20 cellular contexts compared by ENCODE assay signal in genomic region chr17:5210853-5211252, GRCh38. TPM values are rescaled to one million over a fixed set of nuclear protein-coding genes. Genes with fewer than 3 reads are reported as not detected.
DNase-seq lines count a peak whose midpoint lies in the region; ATAC-seq and TF ChIP-seq lines count a peak whose summit lies in the region.
"Had no signal": no experiment of that assay in that cellular context is flagged by ENCODE, and none has a peak within 500 bp of the region (broad histone marks: within the 10 kb centered on the region; RNA-seq: fewer than 3 reads in every experiment).

No MANE protein-coding gene starts in this region.

- intact Hi-C loops in CD14-positive monocyte (cut with micrococcal nuclease) = no loop called here

- no peak for TF ChIP-seq CTCF in CD14-positive monocyte (IDR thresholded peaks at IDR 0.05)
- TF ChIP-seq CTCF in H9 (conservative IDR thresholded peaks at IDR 0.05) = no peak
- TF ChIP-seq CTCF in MM.1S (IDR thresholded peaks at IDR 0.05; ENCODE audit: low read length) = no peak

- H3K4me3 Mint-ChIP-seq in CD14-positive monocyte = peak overlapping the region in 1 of 2 donors; percentile 64
- H3K4me3 Mint-ChIP-seq in T-cell = no peak overlapping the region
- H3K4me3 Mint-ChIP-seq in naive thymus-derived CD8-positive, alpha-beta T cell = peak overlapping the region in 9 of 10 donors; percentile 4 to 67 (median 45)
- no peak overlapping the region for H3K4me3 Mint-ChIP-seq in H9
- no peak overlapping the region for H3K4me3 Mint-ChIP-seq in activated CD4-positive, alpha-beta T cell treated with anti-CD3 and anti-CD28 coated beads, Interleukin-2, amount 10 ng/mL, durations not matched to agents 7 days and 5 days
- H3K4me3 Mint-ChIP-seq: activated naive CD4-positive, alpha-beta T cell treated with anti-CD3 and anti-CD28 coated beads for 36 hours had no signal

- no peak overlapping the region for H4K5ac ChIP-seq in H9 (ENCODE audit: insufficient read length, low read depth, low read length)

- H2BK20ac ChIP-seq in H9 (ENCODE audit: low read depth, low read length, poor library complexity, severe bottlenecking) = no peak overlapping the region

- H2AK5ac ChIP-seq in H9 (ENCODE audit: insufficient read length, low read length) = no peak overlapping the region

- H2BK5ac ChIP-seq in H9 (ENCODE audit: insufficient read length, low read length) = no peak overlapping the region

- no peak overlapping the region for H3K4me2 ChIP-seq in H9 (ENCODE audit: insufficient read depth, insufficient read length, low read length)
- H3K4me2 ChIP-seq in MM.1S (ENCODE audit: low read depth, low read length) = no peak overlapping the region
- H3K4me2 ChIP-seq: hepatocyte had no signal

- H3K79me2 ChIP-seq in H9 (ENCODE audit: insufficient read depth, low read length) (no peaks in the 10 kb centered on the region), MM.1S (ENCODE audit: low read length) (no peaks in the 10 kb centered on the region)
- H3K79me2 ChIP-seq: hepatocyte had no signal

- H3K4ac ChIP-seq in H9 (ENCODE audit: low read depth, low read length) = no peak overlapping the region

- WGBS in H9 (ENCODE audit: extremely low coverage, insufficient read length, low lambda C conversion rate) = no CpG with 5 or more reads among the region's 5 CpGs

- no peaks in the 10 kb centered on the region for H3F3A ChIP-seq in MM.1S (ENCODE audit: insufficient read depth, low read length)

- H3K14ac ChIP-seq in H9 (ENCODE audit: insufficient read depth, low read length) = no peak overlapping the region

- H3K27ac ChIP-seq in H9 (ENCODE audit: insufficient read length, low read depth, low read length) (no peak overlapping the region), MM.1S (ENCODE audit: low read length) (no peak overlapping the region)
- H3K27ac ChIP-seq: brain microvascular endothelial cell, hepatocyte had no signal

- ATAC-seq in GM21619 (IDR thresholded peaks at IDR 0.05; ENCODE audit: unreplicated experiment) (peak; percentile 47), T-cell (replicated peaks in 1 of 4) (no peak), GM18867 (IDR thresholded peaks at IDR 0.05; ENCODE audit: unreplicated experiment) (no peak)
- ATAC-seq in naive thymus-derived CD8-positive, alpha-beta T cell = peak in 1 of 2 donors; percentile 56

- H2BK15ac ChIP-seq in H9 (ENCODE audit: low read depth, low read length) = no peak overlapping the region

- no peaks in the 10 kb centered on the region for H3K36me3 ChIP-seq in MM.1S (replicated peaks; ENCODE audit: insufficient read depth, low read length)
- H3K36me3 ChIP-seq: brain microvascular endothelial cell had no signal

- CTCF ChIA-PET in T-cell (lab: Charles Lee) = no interaction called here
- CTCF ChIA-PET in activated CD4-positive, alpha-beta T cell treated with anti-CD3 and anti-CD28 coated beads, Interleukin-2, amount 10 ng/mL, durations not matched to agents 7 days and 5 days (lab: Charles Lee) = interaction anchor here (1.3 kb wide), 1 partner anchor 16 kb away, joined by 3 read pairs; no protein-coding TSS in a partner anchor

- peaks cover 41% of the 10 kb centered on the region for H3K4me1 Mint-ChIP-seq in CD14-positive monocyte
- peaks cover 5 to 20% (median 6%) of the 10 kb centered on the region in 3 donors for H3K4me1 Mint-ChIP-seq in T-cell
- H3K4me1 Mint-ChIP-seq in naive thymus-derived CD8-positive, alpha-beta T cell = peaks cover 14 to 50% (median 32%) of the 10 kb centered on the region in 4 donors
- H3K4me1 Mint-ChIP-seq in H9 = no peaks in the 10 kb centered on the region
- H3K4me1 Mint-ChIP-seq in activated CD4-positive, alpha-beta T cell treated with anti-CD3 and anti-CD28 coated beads, Interleukin-2, amount 10 ng/mL, durations not matched to agents 7 days and 5 days = peaks cover 2% of the 10 kb centered on the region

- peaks cover 0 to 5% (median 0%) of the 10 kb centered on the region in 3 donors for H3K27me3 Mint-ChIP-seq in CD14-positive monocyte (ENCODE audit: low read depth in 3 of 3)
- no peaks in the 10 kb centered on the region for H3K27me3 Mint-ChIP-seq in T-cell
- no peaks in the 10 kb centered on the region for H3K27me3 Mint-ChIP-seq in naive thymus-derived CD8-positive, alpha-beta T cell
- peaks cover 2% of the 10 kb centered on the region for H3K27me3 Mint-ChIP-seq in H9 (ENCODE audit: low read depth)
- no peaks in the 10 kb centered on the region for H3K27me3 Mint-ChIP-seq in activated CD4-positive, alpha-beta T cell treated with anti-CD3 and anti-CD28 coated beads, Interleukin-2, amount 10 ng/mL, durations not matched to agents 7 days and 5 days

- H3T11ph ChIP-seq in H9 (ENCODE audit: low read length) = no peak overlapping the region

- H4K8ac ChIP-seq in H9 (replicated peaks; ENCODE audit: insufficient read length, low read depth, low read length) = no peak overlapping the region

- no peaks in the 10 kb centered on the region; the same call in 1 of the 2 replicates for H3K27me3 ChIP-seq in H9 (ENCODE audit: insufficient read depth, low read length)
- no peaks in the 10 kb centered on the region for H3K27me3 ChIP-seq in MM.1S (replicated peaks; ENCODE audit: insufficient read depth, low read length)
- H3K27me3 ChIP-seq: brain microvascular endothelial cell, hepatocyte had no signal

- no peaks in the 10 kb centered on the region for H3K23me2 ChIP-seq in H9 (ENCODE audit: insufficient read length, low read depth, low read length, poor library complexity, severe bottlenecking)

- H3K4me1 ChIP-seq in H9 (ENCODE audit: insufficient read depth, low read length) (no peaks in the 10 kb centered on the region), MM.1S (ENCODE audit: low read length) (no peaks in the 10 kb centered on the region)

- H2BK12ac ChIP-seq in H9 (ENCODE audit: insufficient read length, low read depth, low read length) = no peak overlapping the region

- no peak for DNase-seq in CD14-positive monocyte (ENCODE audit: low spot score)
- DNase-seq in T-cell = no peak
- peak in 1 of 10 donors; percentile 16 for DNase-seq in naive thymus-derived CD8-positive, alpha-beta T cell
- no peak for DNase-seq in H9
- DNase-seq in MM.1S = no peak
- no peak for DNase-seq in activated CD4-positive, alpha-beta T cell treated with anti-CD3 and anti-CD28 coated beads, Interleukin-2, amount 10 ng/mL, durations not matched to agents 7 days and 5 days
- DNase-seq: activated naive CD4-positive, alpha-beta T cell treated with anti-CD3 and anti-CD28 coated beads for 36 hours; brain microvascular endothelial cell; DMS 273 treated with DMSO at 0.1 percent for 48 hours; NCI-H1436; NCI-H345; OCI-M1; posterior cingulate gyrus; stimulated activated CD4-positive, alpha-beta T cell treated with anti-CD3 and anti-CD28 coated beads, Interleukin-12 subunit alpha, Interleukin-12 subunit beta, amount 100 ng/mL, for 4 hours; SW 1271 had no signal

- no peak overlapping the region for H3K23ac ChIP-seq in H9 (ENCODE audit: insufficient read length, low read depth, low read length)

- H3K9me2 ChIP-seq in MM.1S (replicated peaks; ENCODE audit: insufficient read depth, low read length) = no peaks in the 10 kb centered on the region

- peak overlapping the region; percentile 40 to 85 (median 60) for H3K27ac Mint-ChIP-seq in CD14-positive monocyte
- peak overlapping the region; percentile 4 to 59 for H3K27ac Mint-ChIP-seq in T-cell
- peak overlapping the region; percentile 60 to 92 (median 86) for H3K27ac Mint-ChIP-seq in naive thymus-derived CD8-positive, alpha-beta T cell
- no peak overlapping the region for H3K27ac Mint-ChIP-seq in H9
- H3K27ac Mint-ChIP-seq in activated CD4-positive, alpha-beta T cell treated with anti-CD3 and anti-CD28 coated beads, Interleukin-2, amount 10 ng/mL, durations not matched to agents 7 days and 5 days = no peak overlapping the region
- H3K27ac Mint-ChIP-seq: activated naive CD4-positive, alpha-beta T cell treated with anti-CD3 and anti-CD28 coated beads for 36 hours had no signal

- H2AFZ ChIP-seq in H9 (ENCODE audit: low read length) = no peak overlapping the region
- no peak overlapping the region for H2AFZ ChIP-seq in MM.1S (ENCODE audit: low read length)
- H2AFZ ChIP-seq: hepatocyte had no signal

- H3K18ac ChIP-seq in H9 (ENCODE audit: insufficient read length, low read depth, low read length) = no peak overlapping the region

- no peaks in the 10 kb centered on the region for H3K79me1 ChIP-seq in H9 (ENCODE audit: insufficient read depth, low read depth, low read length, poor library complexity, severe bottlenecking)

- H3K36me3 Mint-ChIP-seq in CD14-positive monocyte = peaks cover 71% of the 10 kb centered on the region in 2 donors
- peaks cover 35% of the 10 kb centered on the region for H3K36me3 Mint-ChIP-seq in T-cell
- H3K36me3 Mint-ChIP-seq in naive thymus-derived CD8-positive, alpha-beta T cell = peaks cover 0 to 30% (median 12%) of the 10 kb centered on the region in 3 donors
- H3K36me3 Mint-ChIP-seq in H9 (ENCODE audit: insufficient read depth in 1 of 3, low read depth in 3 of 3) = no peaks in the 10 kb centered on the region; a peak in 1 of 7 replicates
- H3K36me3 Mint-ChIP-seq in activated CD4-positive, alpha-beta T cell treated with anti-CD3 and anti-CD28 coated beads, Interleukin-2, amount 10 ng/mL, durations not matched to agents 7 days and 5 days (ENCODE audit: low read depth) = no peaks in the 10 kb centered on the region

- no peak overlapping the region for H3K4me3 ChIP-seq in MM.1S (ENCODE audit: low read length)
- H3K4me3 ChIP-seq: hepatocyte, thoracic aorta had no signal

- no peak overlapping the region for H2BK120ac ChIP-seq in H9 (ENCODE audit: low read depth, low read length, poor library complexity, severe bottlenecking)

- POLR2A ChIA-PET in T-cell (lab: Charles Lee) = no interaction called here
- POLR2A ChIA-PET in naive thymus-derived CD8-positive, alpha-beta T cell (lab: Charles Lee) = interaction anchor here (0.7 to 3.4 kb wide), 8 partner anchors 9 to 71 kb away, joined by 3 to 34 read pairs (median 3); no protein-coding TSS in a partner anchor
- POLR2A ChIA-PET in activated CD4-positive, alpha-beta T cell treated with anti-CD3 and anti-CD28 coated beads, Interleukin-2, amount 10 ng/mL, durations not matched to agents 7 days and 5 days (lab: Charles Lee) = no interaction called here

- H3K9me3 Mint-ChIP-seq in CD14-positive monocyte (no peaks in the 10 kb centered on the region), T-cell (no peaks in the 10 kb centered on the region), H9 (no peaks in the 10 kb centered on the region)
- no peaks in the 10 kb centered on the region for H3K9me3 Mint-ChIP-seq in naive thymus-derived CD8-positive, alpha-beta T cell
- no peaks in the 10 kb centered on the region for H3K9me3 Mint-ChIP-seq in activated CD4-positive, alpha-beta T cell treated with anti-CD3 and anti-CD28 coated beads, Interleukin-2, amount 10 ng/mL, durations not matched to agents 7 days and 5 days
- H3K9me3 Mint-ChIP-seq: activated naive CD4-positive, alpha-beta T cell treated with anti-CD3 and anti-CD28 coated beads for 36 hours had no signal

- H4K91ac ChIP-seq in H9 (ENCODE audit: insufficient read length, low read depth, low read length) = no peak overlapping the region

- H3K9me3 ChIP-seq in H9 (ENCODE audit: control insufficient read depth, low read depth, low read length) = no peaks in the 10 kb centered on the region
- no peaks in the 10 kb centered on the region for H3K9me3 ChIP-seq in MM.1S (replicated peaks; ENCODE audit: insufficient read depth, low read length)
- H3K9me3 ChIP-seq: thoracic aorta had no signal

- no peak overlapping the region for H3K56ac ChIP-seq in H9 (ENCODE audit: insufficient read length, low read depth, low read length)

- H4K20me1 ChIP-seq in H9 (ENCODE audit: control insufficient read depth, insufficient read depth, insufficient read length) = no peaks in the 10 kb centered on the region
- H4K20me1 ChIP-seq in MM.1S (ENCODE audit: insufficient read depth, low read length) = no peaks in the 10 kb centered on the region

- H3K9ac ChIP-seq in H9 (ENCODE audit: extremely low read depth, insufficient read length, low read length) (no peak overlapping the region), MM.1S (ENCODE audit: low read length) (no peak overlapping the region)

RNA-seq across cellular contexts. Expression of gene ZNF594, which starts 19.2 kb away (rescaled TPM):
- under 1 TPM in 1 of 2 donors, not detected in 1; 0.34 TPM for polyA plus RNA-seq in CD14-positive monocyte
- total RNA-seq in T-cell (10 to 100 TPM in 3 of 5 donors, 1 to 10 TPM in 2; 5.5 to 23.4 (median 20.9) TPM), H9 (2021) (11.3 and 12.5 TPM in 2 replicates)
- total RNA-seq in naive thymus-derived CD8-positive, alpha-beta T cell = 10 to 100 TPM; 32.4 to 32.5 TPM
- 1 to 10 TPM; 1.7 to 3.3 (median 3.3) TPM for polyA plus RNA-seq in naive thymus-derived CD8-positive, alpha-beta T cell
- total RNA-seq in activated CD4-positive, alpha-beta T cell treated with anti-CD3 and anti-CD28 coated beads, Interleukin-2, amount 10 ng/mL, durations not matched to agents 7 days and 5 days = 10 to 100 TPM; 11.3 to 11.6 TPM

RNA-seq across cellular contexts. Expression of gene SCIMP, which starts 23.8 kb away (rescaled TPM):
- 100 to 1,000 TPM in 1 of 2 donors, 10 to 100 TPM in 1; 98.4 to 164 TPM for polyA plus RNA-seq in CD14-positive monocyte
- total RNA-seq in T-cell (1 to 10 TPM in 3 of 5 donors, under 1 TPM in 2; 0.61 to 1.8 (median 1.2) TPM), H9 (2021) (not detected in 2 replicates)
- total RNA-seq in naive thymus-derived CD8-positive, alpha-beta T cell = 1 to 10 TPM; 2.3 to 2.8 TPM
- under 1 TPM; 0.11 to 0.72 (median 0.22) TPM for polyA plus RNA-seq in naive thymus-derived CD8-positive, alpha-beta T cell
- total RNA-seq in activated CD4-positive, alpha-beta T cell treated with anti-CD3 and anti-CD28 coated beads, Interleukin-2, amount 10 ng/mL, durations not matched to agents 7 days and 5 days = not detected
- total RNA-seq: activated naive CD4-positive, alpha-beta T cell treated with anti-CD3 and anti-CD28 coated beads for 36 hours; H4 had no signal

Comparison
In these comparisons a context has a peak if more than half of its experiments do, and no peak if none do; other contexts are left out.
1. H3K27ac Mint-ChIP-seq: peak in CD14-positive monocyte (7 of 7), T-cell (2 of 2) and naive thymus-derived CD8-positive, alpha-beta T cell (10 of 10); none in H9 (0 of 3) and activated CD4-positive, alpha-beta T cell treated with anti-CD3 and anti-CD28 coated beads, Interleukin-2, amount 10 ng/mL, durations not matched to agents 7 days and 5 days (single experiment).
2. H3K4me3 Mint-ChIP-seq: peak in naive thymus-derived CD8-positive, alpha-beta T cell (9 of 10); none in T-cell (0 of 3), H9 (0 of 2) and activated CD4-positive, alpha-beta T cell treated with anti-CD3 and anti-CD28 coated beads, Interleukin-2, amount 10 ng/mL, durations not matched to agents 7 days and 5 days (single experiment).